Comparison of ENCODE assay signal across 2 cellular contexts in genomic region chr6:89321571-89321970, GRCh38.
TF ChIP-seq lines count a peak whose summit lies in the region.

No MANE protein-coding gene starts in this region.

TF ChIP-seq in GM12891, 5 proteins besides CTCF, POLR2A, EP300 and RAD21:
- TF ChIP-seq SPI1 (IDR thresholded peaks at IDR 0.05; ENCODE audit: low read depth, low read length) (peak; percentile 19; the same call in 1 of the 2 replicates), POLR2AphosphoS5 (IDR thresholded peaks at IDR 0.05; ENCODE audit: low read depth, low read length) (no peak)

TF ChIP-seq in K562, 482 proteins besides CTCF, POLR2A, EP300 and RAD21 (continues in another document):
- peak; percentile 64 for TF ChIP-seq CBFA2T2 (conservative IDR thresholded peaks at IDR 0.05)
- TF ChIP-seq ZNF518B (CRISPR knock-in tag; IDR thresholded peaks at IDR 0.05), result no peak
- no peak for TF ChIP-seq MCM5 (IDR thresholded peaks at IDR 0.05; ENCODE audit: low read depth)
- TF ChIP-seq, protein P1, sequence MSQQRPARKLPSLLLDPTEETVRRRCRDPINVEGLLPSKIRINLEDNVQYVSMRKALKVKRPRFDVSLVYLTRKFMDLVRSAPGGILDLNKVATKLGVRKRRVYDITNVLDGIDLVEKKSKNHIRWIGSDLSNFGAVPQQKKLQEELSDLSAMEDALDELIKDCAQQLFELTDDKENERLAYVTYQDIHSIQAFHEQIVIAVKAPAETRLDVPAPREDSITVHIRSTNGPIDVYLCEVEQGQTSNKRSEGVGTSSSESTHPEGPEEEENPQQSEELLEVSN (IDR thresholded peaks at IDR 0.05; ENCODE audit: borderline replicate concordance in 1 of 2, extremely low read depth in 1 of 2, insufficient read depth in 1 of 2, insufficient read length in 1 of 2, low read depth in 1 of 2, low read length in 1 of 2, poor library complexity in 1 of 2, severe bottlenecking in 1 of 2), result no peak
- no peak for TF ChIP-seq ZNF609 (CRISPR knock-in tag; IDR thresholded peaks at IDR 0.05; ENCODE audit: borderline replicate concordance)
- no peak for TF ChIP-seq ZBTB12 (CRISPR knock-in tag; IDR thresholded peaks at IDR 0.05)
- TF ChIP-seq, protein P2, sequence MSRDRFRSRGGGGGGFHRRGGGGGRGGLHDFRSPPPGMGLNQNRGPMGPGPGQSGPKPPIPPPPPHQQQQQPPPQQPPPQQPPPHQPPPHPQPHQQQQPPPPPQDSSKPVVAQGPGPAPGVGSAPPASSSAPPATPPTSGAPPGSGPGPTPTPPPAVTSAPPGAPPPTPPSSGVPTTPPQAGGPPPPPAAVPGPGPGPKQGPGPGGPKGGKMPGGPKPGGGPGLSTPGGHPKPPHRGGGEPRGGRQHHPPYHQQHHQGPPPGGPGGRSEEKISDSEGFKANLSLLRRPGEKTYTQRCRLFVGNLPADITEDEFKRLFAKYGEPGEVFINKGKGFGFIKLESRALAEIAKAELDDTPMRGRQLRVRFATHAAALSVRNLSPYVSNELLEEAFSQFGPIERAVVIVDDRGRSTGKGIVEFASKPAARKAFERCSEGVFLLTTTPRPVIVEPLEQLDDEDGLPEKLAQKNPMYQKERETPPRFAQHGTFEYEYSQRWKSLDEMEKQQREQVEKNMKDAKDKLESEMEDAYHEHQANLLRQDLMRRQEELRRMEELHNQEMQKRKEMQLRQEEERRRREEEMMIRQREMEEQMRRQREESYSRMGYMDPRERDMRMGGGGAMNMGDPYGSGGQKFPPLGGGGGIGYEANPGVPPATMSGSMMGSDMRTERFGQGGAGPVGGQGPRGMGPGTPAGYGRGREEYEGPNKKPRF (IDR thresholded peaks at IDR 0.05; ENCODE audit: low read depth, low read length), result no peak
- TF ChIP-seq ZNF184 (CRISPR knock-in tag; IDR thresholded peaks at IDR 0.05), result no peak
- TF ChIP-seq STAT5A (IDR thresholded peaks at IDR 0.05; ENCODE audit: borderline replicate concordance, low read length), result peak; percentile 68; the same call in 1 of the 2 replicates
- TF ChIP-seq TOE1 (IDR thresholded peaks at IDR 0.05; ENCODE audit: borderline replicate concordance), result no peak
- no peak for TF ChIP-seq TOE1 (CRISPR knock-in tag; IDR thresholded peaks at IDR 0.05; ENCODE audit: borderline replicate concordance, low read depth)
- no peak for TF ChIP-seq ZNF3 (CRISPR knock-in tag; IDR thresholded peaks at IDR 0.05)
- no peak for TF ChIP-seq GTF2B (IDR thresholded peaks at IDR 0.05; ENCODE audit: extremely low read depth, insufficient read length)
- no peak for TF ChIP-seq NEUROD1 (IDR thresholded peaks at IDR 0.05; ENCODE audit: borderline replicate concordance, low read depth, low read length, partially characterized antibody)
- no peak for TF ChIP-seq FOXP1 (CRISPR knock-in tag; IDR thresholded peaks at IDR 0.05)
- TF ChIP-seq MED1 (CRISPR knock-in tag; IDR thresholded peaks at IDR 0.05; ENCODE audit: borderline replicate concordance), result no peak
- no peak for TF ChIP-seq TSC22D4 (tag; IDR thresholded peaks at IDR 0.05)
- no peak for TF ChIP-seq SLC30A9 (CRISPR knock-in tag; IDR thresholded peaks at IDR 0.05)
- no peak for TF ChIP-seq FIP1L1 (IDR thresholded peaks at IDR 0.05; ENCODE audit: low read depth, low read length, poor library complexity, severe bottlenecking)
- peak; percentile 54; the same call in 1 of the 2 replicates for TF ChIP-seq BHLHE40 (IDR thresholded peaks at IDR 0.05; ENCODE audit: low read length)
- TF ChIP-seq ADNP (tag; IDR thresholded peaks at IDR 0.05), result no peak
- TF ChIP-seq ARHGAP35 (IDR thresholded peaks at IDR 0.05; ENCODE audit: partially characterized antibody), result no peak
- no peak for TF ChIP-seq NR2F6 (CRISPR knock-in tag; IDR thresholded peaks at IDR 0.05)
- no peak for TF ChIP-seq MYC (IDR thresholded peaks at IDR 0.05; ENCODE audit: low read depth, low read length)
- no peak for TF ChIP-seq MYC (CRISPR knock-in tag; IDR thresholded peaks at IDR 0.05; ENCODE audit: borderline replicate concordance, low read depth)
- TF ChIP-seq ZBTB5 (IDR thresholded peaks at IDR 0.05), result no peak
- TF ChIP-seq RREB1 (CRISPR knock-in tag; IDR thresholded peaks at IDR 0.05), result no peak
- TF ChIP-seq SIN3A (IDR thresholded peaks at IDR 0.05; ENCODE audit: borderline replicate concordance in 2 of 2, control insufficient read depth in 1 of 2, low read depth in 2 of 2, low read length in 2 of 2), result no peak
- TF ChIP-seq XRCC4 (IDR thresholded peaks at IDR 0.05; ENCODE audit: extremely low read depth, insufficient read depth, insufficient read length), result no peak
- no peak for TF ChIP-seq THAP12 (CRISPR knock-in tag; IDR thresholded peaks at IDR 0.05)
